Comparison of ENCODE assay signal across 10 cellular contexts in genomic region chr12:92338671-92339070, GRCh38.
"Had no signal": no experiment of that assay in that cellular context is flagged by ENCODE, and none has a peak within 500 bp of the region (broad histone marks: within the 10 kb centered on the region; RNA-seq: fewer than 3 reads in every experiment).

No MANE protein-coding gene starts in this region.

- H3K9me3 ChIP-seq: psoas muscle, suprapubic skin, upper lobe of left lung had no signal

- H3K4me1 ChIP-seq: psoas muscle had no signal

- H3K4me3 ChIP-seq: psoas muscle, suprapubic skin, upper lobe of left lung had no signal

- DNase-seq: activated CD4-positive, alpha-beta T cell treated with anti-CD3 and anti-CD28 coated beads, Interleukin-2, amount 10 ng/mL, durations not matched to agents 24 days and 14 days; activated naive CD4-positive, alpha-beta T cell treated with anti-CD3 and anti-CD28 coated beads for 36 hours; effector CD8-positive, alpha-beta T cell; head of caudate nucleus; psoas muscle; stimulated activated CD4-positive, alpha-beta T cell treated with anti-CD3 and anti-CD28 coated beads, Interleukin-2, amount 100 ng/mL, for 24 hours; stimulated activated naive CD4-positive, alpha-beta T cell treated with Interleukin-2 at 50 U/mL for 16 hours; upper lobe of left lung had no signal

- H3K36me3 ChIP-seq: suprapubic skin, upper lobe of left lung had no signal

- H3K27me3 ChIP-seq: suprapubic skin, upper lobe of left lung had no signal

- H3K27ac ChIP-seq: epithelial cell of prostate, psoas muscle, suprapubic skin, upper lobe of left lung had no signal
